ENCODE assay signal across 8 cellular contexts in genomic region chr14:99602054-99602787, GRCh38. TPM values are rescaled to one million over a fixed set of nuclear protein-coding genes. Genes with fewer than 3 reads are reported as not detected.
DNase-seq lines count a peak whose midpoint lies in the region; ATAC-seq and TF ChIP-seq lines count a peak whose summit lies in the region.

No MANE protein-coding gene starts in this region.

- WGBS in GM23248 (ENCODE audit: low coverage in 1 of 2, low lambda C conversion rate in 2 of 2, missing lambda C conversion rate in 2 of 2), 2 experiments: 66 to 68% methylated on average over 18 of the region's 18 CpGs
- 25 to 30% methylated on average over 18 of the region's 18 CpGs for WGBS in esophagus, 2 donors
- WGBS in trophoblast cell (ENCODE audit: extremely low coverage, insufficient coverage, insufficient read length): no CpG with 5 or more reads among the region's 18 CpGs

- POLR2A ChIA-PET in Panc1 (lab: Charles Lee): no interaction called here

- no peak for TF ChIP-seq CTCF in Panc1 (IDR thresholded peaks at IDR 0.05)

- no peaks in the 10 kb centered on the region for H3F3A ChIP-seq in GM23248 (ENCODE audit: insufficient read depth)

- H2BK120ac ChIP-seq in trophoblast cell (ENCODE audit: insufficient read depth, low read length, poor library complexity): no peak overlapping the region

- intact Hi-C loops in Panc1 (cut with micrococcal nuclease; ENCODE audit: unreplicated experiment): loop anchor here (5.0 kb wide), 1 partner anchor 35 kb away; no protein-coding TSS in a partner anchor

- H3K27ac ChIP-seq in GM23248 (no peak overlapping the region), Panc1 (ENCODE audit: low read length) (peak overlapping the region; percentile 84), esophagus (ENCODE audit: low read depth in 2 of 2, low read length in 1 of 2) (peak overlapping the region; percentile 47 to 79), trophoblast cell (ENCODE audit: low read depth, low read length) (no peak overlapping the region)

- in situ Hi-C loops in GM23248 (cut with MboI) (no loop called here), Panc1 (cut with HindIII; ENCODE audit: low pct_unique_long_range_greater_than_20kb, low sequenced_read_pairs) (no loop called here)

- H3K4me3 ChIP-seq in GM23248 (peak overlapping the region; percentile 57), Panc1 (ENCODE audit: low read depth in 2 of 2, low read length in 2 of 2) (peak overlapping the region; percentile 73 to 78), esophagus (ENCODE audit: low read depth in 1 of 2, low read length in 2 of 2) (peak overlapping the region; percentile 64 to 69), trophoblast cell (ENCODE audit: low read depth, low read length) (peak overlapping the region; percentile 80)

- peak overlapping the region; percentile 35 for H3K18ac ChIP-seq in trophoblast cell (ENCODE audit: low read length)

- peak overlapping the region; percentile 28 for H3K4ac ChIP-seq in trophoblast cell (ENCODE audit: low read depth, low read length)

- peak overlapping the region; percentile 28 for H3K14ac ChIP-seq in trophoblast cell (ENCODE audit: low read length)

- CTCF ChIA-PET in Panc1 (lab: Charles Lee): interaction anchor here (0.6 kb wide), 1 partner anchor 37 kb away, joined by 8 read pairs; no protein-coding TSS in a partner anchor

- H3K9ac ChIP-seq in GM23248: no peak overlapping the region; the same call in 1 of the 2 replicates
- no peak overlapping the region for H3K9ac ChIP-seq in trophoblast cell (ENCODE audit: low read length)

- ATAC-seq in Panc1 (no peak), GM21423 (IDR thresholded peaks at IDR 0.05; ENCODE audit: unreplicated experiment) (no peak), GM18867 (IDR thresholded peaks at IDR 0.05; ENCODE audit: unreplicated experiment) (no peak), HG03342 (IDR thresholded peaks at IDR 0.05; ENCODE audit: unreplicated experiment) (no peak)

- no peak overlapping the region for H2BK5ac ChIP-seq in trophoblast cell (ENCODE audit: low read depth, low read length, poor library complexity)

- H4K8ac ChIP-seq in trophoblast cell (ENCODE audit: low read depth, low read length): no peak overlapping the region

- no peak overlapping the region for H3K23ac ChIP-seq in trophoblast cell (ENCODE audit: low read length)

- H3K79me1 ChIP-seq in trophoblast cell (ENCODE audit: low read length): peaks cover 10% of the 10 kb centered on the region

- H3K27me3 ChIP-seq in GM23248 (replicated peaks; ENCODE audit: insufficient read depth) (no peaks in the 10 kb centered on the region), Panc1 (ENCODE audit: control insufficient read depth, insufficient read depth, low read length) (no peaks in the 10 kb centered on the region), esophagus (ENCODE audit: control insufficient read depth in 1 of 2, insufficient read depth in 2 of 2, low read length in 2 of 2) (no peaks in the 10 kb centered on the region), trophoblast cell (ENCODE audit: insufficient read depth, low read length) (peaks cover 5% of the 10 kb centered on the region)

- no peak overlapping the region for H2AFZ ChIP-seq in GM23248
- H2AFZ ChIP-seq in trophoblast cell (ENCODE audit: insufficient read depth, low read length, poor library complexity): peak overlapping the region; percentile 40

- BruUV-seq in Panc1 (replicated peaks; lab: Mats Ljungman, UMichigan): TSS peak; percentile 62

- peaks cover 24% of the 10 kb centered on the region for H3K79me2 ChIP-seq in GM23248 (ENCODE audit: insufficient read depth)
- H3K79me2 ChIP-seq in trophoblast cell (ENCODE audit: control insufficient read depth, insufficient read depth, low read length, poor library complexity): peaks cover 37% of the 10 kb centered on the region

- H4K91ac ChIP-seq in trophoblast cell (ENCODE audit: low read depth, low read length): peak overlapping the region; percentile 22

- no peak overlapping the region for H2BK12ac ChIP-seq in trophoblast cell (ENCODE audit: low read length)

- no peaks in the 10 kb centered on the region for H3K36me3 ChIP-seq in GM23248 (ENCODE audit: low read depth)
- peaks cover 2% of the 10 kb centered on the region; the same call in 1 of the 2 replicates for H3K36me3 ChIP-seq in Panc1 (ENCODE audit: control insufficient read depth, insufficient read depth, low read length)
- H3K36me3 ChIP-seq in esophagus (ENCODE audit: control insufficient read depth in 2 of 2, insufficient read depth in 2 of 2, low read length in 1 of 2): peaks cover 0 to 2% of the 10 kb centered on the region in 2 donors
- no peaks in the 10 kb centered on the region for H3K36me3 ChIP-seq in trophoblast cell (ENCODE audit: control insufficient read depth in 1 of 2, insufficient read depth in 2 of 2, low read length in 2 of 2)

- H4K20me1 ChIP-seq in GM23248 (ENCODE audit: insufficient read depth): no peaks in the 10 kb centered on the region

- H3K9me3 ChIP-seq in GM23248 (ENCODE audit: low read depth) (no peaks in the 10 kb centered on the region), Panc1 (ENCODE audit: control insufficient read depth, insufficient read depth, low read depth, low read length) (no peaks in the 10 kb centered on the region), esophagus (ENCODE audit: control insufficient read depth in 2 of 2, insufficient read depth in 1 of 2, low read depth in 1 of 2, low read length in 1 of 2) (no peaks in the 10 kb centered on the region), trophoblast cell (ENCODE audit: insufficient read depth, low read depth, low read length) (no peaks in the 10 kb centered on the region)

- no peaks in the 10 kb centered on the region for H3K9me2 ChIP-seq in GM23248 (ENCODE audit: insufficient read depth)

- H2AK5ac ChIP-seq in trophoblast cell (ENCODE audit: low read length): no peak overlapping the region

- H3K4me1 ChIP-seq in GM23248 (ENCODE audit: insufficient read depth) (peaks cover 12% of the 10 kb centered on the region), Panc1 (ENCODE audit: control insufficient read depth, insufficient read depth, low read length) (peaks cover 46% of the 10 kb centered on the region), esophagus (ENCODE audit: control insufficient read depth in 2 of 2, insufficient read depth in 2 of 2, low read length in 1 of 2) (peaks cover 4 to 30% of the 10 kb centered on the region in 2 donors), trophoblast cell (ENCODE audit: control insufficient read depth in 1 of 2, insufficient read depth in 2 of 2, low read length in 2 of 2) (peaks cover 27 to 36% of the 10 kb centered on the region in 2 experiments)

- no peak overlapping the region for H4K12ac ChIP-seq in trophoblast cell (ENCODE audit: low read depth, low read length)

- peak; percentile 45 for DNase-seq in GM23248
- DNase-seq in Panc1 (ENCODE audit: low read depth, low spot score): no peak
- peak; percentile 55 to 77 for DNase-seq in trophoblast cell
- DNase-seq in foreskin melanocyte: no peak

- H3K4me2 ChIP-seq in GM23248 (ENCODE audit: unreplicated experiment) (peak overlapping the region; percentile 64), trophoblast cell (ENCODE audit: low read length) (peak overlapping the region; percentile 89)

RNA-seq across cellular contexts. Expression of gene CCDC85C, which starts 1.8 kb away (rescaled TPM):
- 9.0 and 11.0 TPM in 2 replicates for total RNA-seq in GM23248 (2014; rRNA removed; shearing (Covaris generic))
- 0.68 and 1.1 TPM in 2 replicates for polyA plus RNA-seq in GM23248 (2016; fragmentation: Nextera tagmentation; extraction: Ambion mirVana)
- total RNA-seq in Panc1 (2021; ENCODE audit: unreplicated experiment): 96.6 TPM
- polyA plus RNA-seq in Panc1 (2012; ENCODE audit: insufficient read length): 64.9 TPM
- 10 to 100 TPM; 30.1 to 51.0 TPM for polyA plus RNA-seq in esophagus
- 17.0 and 18.1 TPM in 2 replicates for polyA plus RNA-seq in trophoblast cell (2013)

RNA-seq across cellular contexts. Expression of gene HHIPL1, which starts 42.7 kb away (rescaled TPM):
- total RNA-seq in GM23248 (2014; rRNA removed; shearing (Covaris generic)): 11.3 and 19.2 TPM in 2 replicates
- polyA plus RNA-seq in GM23248 (2016; fragmentation: Nextera tagmentation; extraction: Ambion mirVana) (5.8 and 6.5 TPM in 2 replicates), esophagus (under 1 TPM; 0.14 to 0.28 TPM)
- 2.1 TPM for total RNA-seq in Panc1 (2021; ENCODE audit: unreplicated experiment)
- 3.8 TPM for polyA plus RNA-seq in Panc1 (2012; ENCODE audit: insufficient read length)
- 1.3 and 1.5 TPM in 2 replicates for polyA plus RNA-seq in trophoblast cell (2013)

Comparison
In these comparisons a context has a peak if more than half of its experiments do, and no peak if none do; other contexts are left out.
1. DNase-seq: peak in GM23248 (single experiment) and trophoblast cell (2 of 2); none in Panc1 (single experiment) and foreskin melanocyte (single experiment).
2. H3K27ac ChIP-seq: peak in Panc1 (single experiment) and esophagus (2 of 2); none in GM23248 (single experiment) and trophoblast cell (single experiment).
3. Peak in every context shown above with its lines, with median percentiles within 50 percentile points of each other: H3K4me3 ChIP-seq.